In genomic region chr1:1358433-1359201, GRCh38 we compare ENCODE assay signal across 8 cellular contexts. TPM values are rescaled to one million over a fixed set of nuclear protein-coding genes. Genes with fewer than 3 reads are reported as not detected.
DNase-seq lines count a peak whose midpoint lies in the region; ATAC-seq and TF ChIP-seq lines count a peak whose summit lies in the region.

Gene MXRA8, minus strand, starts transcription at chr1:1358555. Its CDS starts 51 bp downstream, at chr1:1358504.

- H3K27me3 Mint-ChIP-seq in neural crest cell (ENCODE audit: low read depth), result peaks cover 32% of the 10 kb centered on the region

- ATAC-seq in GM19467 (IDR thresholded peaks at IDR 0.05; ENCODE audit: unreplicated experiment) (no peak), GM19452 (IDR thresholded peaks at IDR 0.05; ENCODE audit: unreplicated experiment) (no peak)

- POLR2A ChIA-PET in RWPE1 (lab: Yijun Ruan, JAX; ENCODE audit: low non-redundant PET), result no interaction called here

- TF ChIP-seq CTCF in AG10803 (conservative IDR thresholded peaks at IDR 0.05; ENCODE audit: low read length), result no peak
- no peak for TF ChIP-seq CTCF in RWPE1 (conservative IDR thresholded peaks at IDR 0.05; ENCODE audit: low read depth)
- TF ChIP-seq CTCF in fibroblast of the aortic adventitia (IDR thresholded peaks at IDR 0.05; ENCODE audit: insufficient read depth, low read length), result no peak
- TF ChIP-seq CTCF in neural crest cell (conservative IDR thresholded peaks at IDR 0.05), result no peak

- no peaks in the 10 kb centered on the region for H3K36me3 Mint-ChIP-seq in neural crest cell (ENCODE audit: low read depth)

- CTCF ChIA-PET in RWPE1 (lab: Yijun Ruan, JAX), result interaction anchor here (0.6 kb wide), 1 partner anchor 19 kb away, joined by 7 read pairs; no protein-coding TSS in a partner anchor

- peaks cover 37% of the 10 kb centered on the region for H3K4me1 Mint-ChIP-seq in neural crest cell

- no peaks in the 10 kb centered on the region for H3K9me3 Mint-ChIP-seq in neural crest cell

- H3K27ac ChIP-seq in RWPE1, result peak within 1 kb of the TSS; percentile 55

- H3K4me3 ChIP-seq in AG10803 (ENCODE audit: low read length), result peak within 1 kb of the TSS; percentile 93
- peak within 1 kb of the TSS; percentile 88 for H3K4me3 ChIP-seq in fibroblast of the aortic adventitia (ENCODE audit: low read depth, low read length)

- H3K27ac Mint-ChIP-seq in neural crest cell (ENCODE audit: unreplicated experiment), result peak within 1 kb of the TSS; percentile 50

- DNase-seq in AG10803 (ENCODE audit: low read depth) (peak; percentile 94), RWPE1 (ENCODE audit: low spot score) (no peak), fibroblast of the aortic adventitia (ENCODE audit: low read depth) (peak; percentile 96), neural crest cell (ENCODE audit: low read depth, low spot score) (no peak), NCI-H2107 (lab: John Stamatoyannopoulos, UW) (no peak), NCI-H2107 treated with DMSO at 0.1 percent for 48 hours (lab: John Stamatoyannopoulos, UW; ENCODE audit: unreplicated experiment) (no peak)

- peak within 1 kb of the TSS; percentile 78 for H3K4me3 Mint-ChIP-seq in neural crest cell

RNA-seq across cellular contexts. Expression of gene MXRA8, which starts in this region (rescaled TPM):
- 367 and 605 TPM in 2 replicates for total RNA-seq in fibroblast of the aortic adventitia (ENCODE audit: low replicate concordance)
- 5.0 and 5.8 TPM in 2 replicates for total RNA-seq in neural crest cell

Comparison
In these comparisons a context has a peak if more than half of its experiments do, and no peak if none do; other contexts are left out.
1. RNA of gene MXRA8 (total RNA-seq): 367 to 605 TPM in fibroblast of the aortic adventitia; 5.0 to 5.8 TPM in neural crest cell; every median in the first group is over 10 times any median in the second.
2. DNase-seq: peak in AG10803 (single experiment) and fibroblast of the aortic adventitia (single experiment); none in RWPE1 (single experiment), neural crest cell (single experiment), NCI-H2107 (single experiment) and NCI-H2107 treated with DMSO at 0.1 percent for 48 hours (single experiment).